ENCODE assay signal across 28 cellular contexts in genomic region chr3:121839962-121840361, GRCh38.
"Had no signal": no experiment of that assay in that cellular context is flagged by ENCODE, and none has a peak within 500 bp of the region (broad histone marks: within the 10 kb centered on the region; RNA-seq: fewer than 3 reads in every experiment).

No MANE protein-coding gene starts in this region.

- H3K36me3 Mint-ChIP-seq: type B pancreatic cell had no signal

- H3K4me1 ChIP-seq: testis had no signal

- H3K4me3 ChIP-seq: stomach, suprapubic skin, testis, thoracic aorta, thyroid gland, tibial artery, tibial nerve, transverse colon, upper lobe of left lung, upper lobe of right lung, uterus, vagina had no signal

- H3K4me3 Mint-ChIP-seq: stimulated activated effector memory CD8-positive, alpha-beta T cell treated with anti-CD3 and anti-CD28 coated beads, Interleukin-12 subunit alpha, Interleukin-12 subunit beta, amount 100 ng/mL, for 72 hours; stimulated activated memory B cell treated with anti-CD40 and anti-IgM and Interleukin-4, amounts not matched to agents 10 μg/mL and 1 μg/mL and 100 μg/mL, for 72 hours; stimulated activated naive B cell treated with anti-CD40 and anti-IgM and Interleukin-4, amounts not matched to agents 10 μg/mL and 1 μg/mL and 100 μg/mL, for 72 hours; stimulated activated naive CD8-positive, alpha-beta T cell treated with anti-CD3 and anti-CD28 coated beads, Interleukin-15, amount 100 ng/mL, for 72 hours; stimulated activated naive CD8-positive, alpha-beta T cell treated with anti-CD3 and anti-CD28 coated beads, Interleukin-15, Interleukin-2, amounts not matched to agents 100 ng/mL and 50 ng/mL, for 24 hours; type B pancreatic cell had no signal

- H3K27ac ChIP-seq: stomach, suprapubic skin, testis, thoracic aorta, thyroid gland, tibial artery, tibial nerve, transverse colon, upper lobe of left lung, upper lobe of right lung, uterus, vagina had no signal

- FAIRE-seq: urothelium cell line had no signal

- DNase-seq: stimulated activated CD4-positive, alpha-beta T cell treated with anti-CD3 and anti-CD28 coated beads, Interleukin-2, amount 100 ng/mL, for 48 hours; stimulated activated CD4-positive, alpha-beta T cell treated with anti-CD3 and anti-CD28 coated beads, Interleukin-4, amount 100 ng/mL, for 1 hour; stimulated activated CD4-positive, alpha-beta T cell treated with anti-CD3 and anti-CD28 coated beads, Interleukin-4, amount 100 ng/mL, for 24 hours; stimulated activated CD4-positive, alpha-beta T cell treated with anti-CD3 and anti-CD28 coated beads, Interleukin-4, amount 100 ng/mL, for 4 hours; stimulated activated CD8-positive, alpha-beta memory T cell treated with anti-CD3 and anti-CD28 coated beads, Interleukin-4, amount 100 ng/mL, for 48 hours; stimulated activated naive B cell treated with anti-CD40 and anti-IgM and Interleukin-4, amounts not matched to agents 10 μg/mL and 1 μg/mL and 100 μg/mL, for 72 hours; stimulated activated naive CD4-positive, alpha-beta T cell; stimulated activated naive CD4-positive, alpha-beta T cell treated with Interleukin-2 at 50 U/mL for 16 hours; stimulated activated naive CD8-positive, alpha-beta T cell treated with anti-CD3 and anti-CD28 coated beads, Interleukin-15, amount 100 ng/mL, for 72 hours; stimulated activated naive CD8-positive, alpha-beta T cell treated with anti-CD3 and anti-CD28 coated beads, Interleukin-15, Interleukin-2, amounts not matched to agents 100 U/mL and 50 U/mL, for 24 hours; stomach; substantia nigra; testis; thyroid gland; tibial artery; transverse colon; upper lobe of right lung; uterus had no signal

- H3K9me3 ChIP-seq: stomach, suprapubic skin, testis, thoracic aorta, thyroid gland, tibial artery, tibial nerve, transverse colon, upper lobe of left lung, upper lobe of right lung, uterus, vagina had no signal

- H3K27me3 ChIP-seq: stomach, suprapubic skin, testis, thyroid gland, tibial artery, tibial nerve, transverse colon, upper lobe of left lung, upper lobe of right lung, uterus, vagina had no signal

- H3K9me3 Mint-ChIP-seq: stimulated activated effector memory CD8-positive, alpha-beta T cell treated with anti-CD3 and anti-CD28 coated beads, Interleukin-12 subunit alpha, Interleukin-12 subunit beta, amount 100 ng/mL, for 72 hours; stimulated activated memory B cell treated with anti-CD40 and anti-IgM and Interleukin-4, amounts not matched to agents 10 μg/mL and 1 μg/mL and 100 μg/mL, for 72 hours; stimulated activated naive B cell treated with anti-CD40 and anti-IgM and Interleukin-4, amounts not matched to agents 10 μg/mL and 1 μg/mL and 100 μg/mL, for 72 hours; stimulated activated naive CD8-positive, alpha-beta T cell treated with anti-CD3 and anti-CD28 coated beads, Interleukin-15, amount 100 ng/mL, for 72 hours; stimulated activated naive CD8-positive, alpha-beta T cell treated with anti-CD3 and anti-CD28 coated beads, Interleukin-15, Interleukin-2, amounts not matched to agents 100 ng/mL and 50 ng/mL, for 24 hours; type B pancreatic cell had no signal

- ATAC-seq: stimulated activated effector memory CD8-positive, alpha-beta T cell treated with anti-CD3 and anti-CD28 coated beads, Interleukin-12 subunit alpha, Interleukin-12 subunit beta, amount 100 ng/mL, for 72 hours; stimulated activated memory B cell treated with anti-CD40 and anti-IgM and Interleukin-4, amounts not matched to agents 10 μg/mL and 1 μg/mL and 100 μg/mL, for 72 hours; stimulated activated naive B cell treated with anti-CD40 and anti-IgM and Interleukin-4, amounts not matched to agents 10 μg/mL and 1 μg/mL and 100 μg/mL, for 72 hours; stimulated activated naive CD8-positive, alpha-beta T cell treated with anti-CD3 and anti-CD28 coated beads, Interleukin-15, amount 100 ng/mL, for 72 hours; stimulated activated naive CD8-positive, alpha-beta T cell treated with anti-CD3 and anti-CD28 coated beads, Interleukin-15, Interleukin-2, amounts not matched to agents 100 U/mL and 50 U/mL, for 24 hours; upper lobe of right lung had no signal

- H3K27ac Mint-ChIP-seq: stimulated activated effector memory CD8-positive, alpha-beta T cell treated with anti-CD3 and anti-CD28 coated beads, Interleukin-12 subunit alpha, Interleukin-12 subunit beta, amount 100 ng/mL, for 72 hours; stimulated activated naive B cell treated with anti-CD40 and anti-IgM and Interleukin-4, amounts not matched to agents 10 μg/mL and 1 μg/mL and 100 μg/mL, for 72 hours; stimulated activated naive CD8-positive, alpha-beta T cell treated with anti-CD3 and anti-CD28 coated beads, Interleukin-15, amount 100 ng/mL, for 72 hours; stimulated activated naive CD8-positive, alpha-beta T cell treated with anti-CD3 and anti-CD28 coated beads, Interleukin-15, Interleukin-2, amounts not matched to agents 100 ng/mL and 50 ng/mL, for 24 hours; type B pancreatic cell had no signal

- H3K36me3 ChIP-seq: stomach, suprapubic skin, thoracic aorta, thyroid gland, tibial artery, tibial nerve, transverse colon, upper lobe of left lung, upper lobe of right lung, uterus, vagina had no signal

- H3K27me3 Mint-ChIP-seq: stimulated activated memory B cell treated with anti-CD40 and anti-IgM and Interleukin-4, amounts not matched to agents 10 μg/mL and 1 μg/mL and 100 μg/mL, for 72 hours; stimulated activated naive B cell treated with anti-CD40 and anti-IgM and Interleukin-4, amounts not matched to agents 10 μg/mL and 1 μg/mL and 100 μg/mL, for 72 hours; stimulated activated naive CD8-positive, alpha-beta T cell treated with anti-CD3 and anti-CD28 coated beads, Interleukin-15, amount 100 ng/mL, for 72 hours; stimulated activated naive CD8-positive, alpha-beta T cell treated with anti-CD3 and anti-CD28 coated beads, Interleukin-15, Interleukin-2, amounts not matched to agents 100 ng/mL and 50 ng/mL, for 24 hours had no signal
